21 cellular contexts compared by ENCODE assay signal in the genomic region with DNA sequence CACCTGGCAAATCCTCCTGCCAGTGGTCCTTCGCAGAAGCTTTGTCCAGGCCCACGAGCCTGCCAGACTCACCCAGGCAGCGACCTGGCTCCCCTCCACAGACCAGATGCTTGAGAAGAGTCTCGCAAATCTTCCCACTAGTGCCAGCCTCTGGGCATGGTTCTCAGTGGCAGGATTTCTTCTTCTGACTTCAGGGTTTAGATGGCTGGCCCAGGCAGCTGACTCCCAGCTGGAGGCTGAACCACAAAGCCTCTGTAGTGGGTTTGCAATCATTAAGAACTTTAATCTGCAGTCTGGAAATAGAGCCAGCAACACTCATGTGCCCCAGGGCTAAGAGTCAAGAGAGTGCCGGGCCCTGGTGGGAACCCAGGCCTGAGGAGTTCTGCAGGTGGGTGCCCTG.
DNase-seq lines count a peak whose midpoint lies in the region; ATAC-seq, FAIRE-seq and TF ChIP-seq lines count a peak whose summit lies in the region.
"Had no signal": no experiment of that assay in that cellular context is flagged by ENCODE, and none has a peak within 500 bp of the region (broad histone marks: within the 10 kb centered on the region; RNA-seq: fewer than 3 reads in every experiment).

No MANE protein-coding gene starts in this region.

- no peak overlapping the region for H4K91ac ChIP-seq in H1 (replicated peaks; ENCODE audit: insufficient read length, low read length)
- no peak overlapping the region for H4K91ac ChIP-seq in neuronal stem cell (ENCODE audit: low read depth, low read length, poor library complexity)

- TF ChIP-seq POLR2A in H1 (IDR thresholded peaks at IDR 0.05; ENCODE audit: control extremely low read depth in 1 of 2, low read depth in 2 of 2, low read length in 2 of 2): no peak

- no peaks in the 10 kb centered on the region for H3K79me2 ChIP-seq in H1 (ENCODE audit: control insufficient read depth in 1 of 2, insufficient read depth in 2 of 2, low read length in 2 of 2)

- H2BK15ac ChIP-seq in H1 (ENCODE audit: low read length) (no peak overlapping the region), neuronal stem cell (ENCODE audit: low read length) (peak overlapping the region; percentile 42)

- no peak overlapping the region for H4K8ac ChIP-seq in H1 (ENCODE audit: extremely low read depth, insufficient read depth, low read length)
- no peak overlapping the region for H4K8ac ChIP-seq in neuronal stem cell (ENCODE audit: low read depth, low read length)

- H3K9ac ChIP-seq in H1 (replicated peaks in 1 of 4; ENCODE audit: extremely low read depth in 1 of 4, low read depth in 3 of 4, low read length in 3 of 4) (no peak overlapping the region; a peak in 1 of 7 replicates), neuronal stem cell (ENCODE audit: low read depth, low read length, poor library complexity) (no peak overlapping the region)

- H3K79me1 ChIP-seq in H1 (ENCODE audit: low read depth, low read length): no peaks in the 10 kb centered on the region
- no peaks in the 10 kb centered on the region for H3K79me1 ChIP-seq in neuronal stem cell (ENCODE audit: low read depth, low read length)

- H2AK5ac ChIP-seq in H1 (ENCODE audit: low read depth, low read length): peak overlapping the region; percentile 47; the same call in 1 of the 2 replicates
- no peak overlapping the region for H2AK5ac ChIP-seq in neuronal stem cell (ENCODE audit: low read depth, low read length)

- no peak overlapping the region for H3K27ac Mint-ChIP-seq in activated CD4-positive, alpha-beta T cell treated with anti-CD3 and anti-CD28 coated beads for 36 hours
- H3K27ac Mint-ChIP-seq: activated CD4-positive, alpha-beta T cell treated with anti-CD3 and anti-CD28 coated beads, Interleukin-2, amount 10 ng/mL, durations not matched to agents 24 days and 14 days; activated naive CD8-positive, alpha-beta T cell treated with anti-CD3 and anti-CD28 coated beads, Interleukin-2, amount 50 U/mL, for 24 hours; natural killer cell; stimulated activated naive B cell treated with anti-CD40 and anti-IgM and Interleukin-4, amounts not matched to agents 10 μg/mL and 1 μg/mL and 100 μg/mL, for 72 hours had no signal

- no peak for FAIRE-seq in H1 (lab: Jason Lieb, UNC)

- H3K36me3 Mint-ChIP-seq in activated CD4-positive, alpha-beta T cell treated with anti-CD3 and anti-CD28 coated beads for 36 hours (ENCODE audit: low read depth): no peaks in the 10 kb centered on the region
- H3K36me3 Mint-ChIP-seq: natural killer cell had no signal

- H3K56ac ChIP-seq in H1 (replicated peaks; ENCODE audit: insufficient read length, low read depth, low read length): no peak overlapping the region

- no peak for ATAC-seq in GM19324 (IDR thresholded peaks at IDR 0.05; ENCODE audit: low FRiP score, unreplicated experiment)
- ATAC-seq in activated CD4-positive, alpha-beta T cell treated with anti-CD3 and anti-CD28 coated beads for 36 hours: no peak
- ATAC-seq: activated naive CD8-positive, alpha-beta T cell treated with anti-CD3 and anti-CD28 coated beads, Interleukin-2, amount 50 U/mL, for 24 hours; gastrocnemius medialis; natural killer cell; stimulated activated naive B cell treated with anti-CD40 and anti-IgM and Interleukin-4, amounts not matched to agents 10 μg/mL and 1 μg/mL and 100 μg/mL, for 72 hours had no signal

- H3K4me3 ChIP-seq in HEK293 (ENCODE audit: low read depth, low read length): no peak overlapping the region
- H3K4me3 ChIP-seq in H1 (ENCODE audit: extremely low read depth in 1 of 4, insufficient read depth in 2 of 4, low read depth in 3 of 4, low read length in 4 of 4): no peak overlapping the region
- no peak overlapping the region for H3K4me3 ChIP-seq in neuronal stem cell (ENCODE audit: low read length in 2 of 2)
- H3K4me3 ChIP-seq: cardiac muscle cell, dorsolateral prefrontal cortex, gastrocnemius medialis, testis had no signal

- intact Hi-C loops in activated CD4-positive, alpha-beta T cell treated with anti-CD3 and anti-CD28 coated beads for 36 hours (cut with DNase I, micrococcal nuclease): no loop called here

- H2BK20ac ChIP-seq in H1 (ENCODE audit: low read length): no peak overlapping the region

- H3K14ac ChIP-seq in H1 (ENCODE audit: insufficient read length) (no peak overlapping the region), neuronal stem cell (ENCODE audit: low read length) (no peak overlapping the region)

- no peak for TF ChIP-seq RAD21 in H1 (IDR thresholded peaks at IDR 0.05 in 1 of 2, conservative IDR thresholded peaks at IDR 0.05 in 1 of 2; ENCODE audit: low read depth in 2 of 2, low read length in 2 of 2)

- no peaks in the 10 kb centered on the region for H3K23me2 ChIP-seq in H1 (ENCODE audit: low read depth, low read length)

- H3K4me1 Mint-ChIP-seq in activated CD4-positive, alpha-beta T cell treated with anti-CD3 and anti-CD28 coated beads for 36 hours: no peaks in the 10 kb centered on the region
- H3K4me1 Mint-ChIP-seq: activated CD4-positive, alpha-beta T cell treated with anti-CD3 and anti-CD28 coated beads, Interleukin-2, amount 10 ng/mL, durations not matched to agents 24 days and 14 days; activated naive CD8-positive, alpha-beta T cell treated with anti-CD3 and anti-CD28 coated beads, Interleukin-2, amount 50 U/mL, for 24 hours; natural killer cell; stimulated activated naive B cell treated with anti-CD40 and anti-IgM and Interleukin-4, amounts not matched to agents 10 μg/mL and 1 μg/mL and 100 μg/mL, for 72 hours had no signal

- peaks cover 11% of the 10 kb centered on the region for H3K9me3 Mint-ChIP-seq in activated CD4-positive, alpha-beta T cell treated with anti-CD3 and anti-CD28 coated beads for 36 hours (ENCODE audit: low read depth)

- POLR2A ChIA-PET in HEK293 (lab: Yijun Ruan, JAX): interaction anchor here (0.6 kb wide), 1 partner anchor 85 kb away, joined by 7 read pairs; no protein-coding TSS in a partner anchor
- POLR2A ChIA-PET in H1 (lab: Charles Lee; ENCODE audit: partially characterized antibody): no interaction called here
- POLR2A ChIA-PET in activated CD4-positive, alpha-beta T cell treated with anti-CD3 and anti-CD28 coated beads for 36 hours (lab: Charles Lee): no interaction called here

- in situ Hi-C loops in Caki2 (cut with HindIII; ENCODE audit: low pct_unique_long_range_greater_than_20kb, low sequenced_read_pairs): no loop called here

- TF ChIP-seq EP300 in H1 (IDR thresholded peaks at IDR 0.05; ENCODE audit: borderline replicate concordance in 1 of 2, low read depth in 2 of 2, low read length in 2 of 2): no peak

- H3K4me1 ChIP-seq in HEK293 (ENCODE audit: control insufficient read depth, insufficient read depth, low read length) (peaks cover 45% of the 10 kb centered on the region), H1 (replicated peaks in 1 of 4; ENCODE audit: control insufficient read depth in 3 of 4, insufficient read depth in 4 of 4, low read length in 3 of 4) (peaks cover 0 to 9% (median 5%) of the 10 kb centered on the region in 4 experiments; a peak in 6 of 7 replicates), neuronal stem cell (ENCODE audit: control insufficient read depth in 2 of 2, insufficient read depth in 1 of 2, low read depth in 1 of 2, low read length in 2 of 2) (peaks cover 7 to 20% of the 10 kb centered on the region in 2 donors)
- H3K4me1 ChIP-seq: testis had no signal

- CTCF ChIA-PET in HEK293 (lab: Yijun Ruan, JAX) (interaction anchor here (1.0 to 2.2 kb wide), 4 partner anchors 9 to 191 kb away, joined by 3 to 5 read pairs (median 4); partner anchors contain the start of gene ICE1), H1 (lab: Charles Lee; ENCODE audit: partially characterized antibody) (interaction anchor here (0.8 to 2.1 kb wide), 2 partner anchors 13 to 38 kb away, joined by 3 to 8 read pairs; no protein-coding TSS in a partner anchor)
- CTCF ChIA-PET in activated CD4-positive, alpha-beta T cell treated with anti-CD3 and anti-CD28 coated beads for 36 hours (lab: Charles Lee): no interaction called here

- H3K4me2 ChIP-seq in H1 (ENCODE audit: insufficient read depth in 1 of 2, low read depth in 2 of 2, low read length in 2 of 2): no peak overlapping the region
- no peak overlapping the region for H3K4me2 ChIP-seq in neuronal stem cell (ENCODE audit: insufficient read depth, low read length, poor library complexity, severe bottlenecking)

- H3K27me3 Mint-ChIP-seq in activated CD4-positive, alpha-beta T cell treated with anti-CD3 and anti-CD28 coated beads for 36 hours: peaks cover 2% of the 10 kb centered on the region
- H3K27me3 Mint-ChIP-seq: activated CD4-positive, alpha-beta T cell treated with anti-CD3 and anti-CD28 coated beads, Interleukin-2, amount 10 ng/mL, durations not matched to agents 24 days and 14 days had no signal

- no peaks in the 10 kb centered on the region for H4K20me1 ChIP-seq in H1 (replicated peaks in 1 of 2; ENCODE audit: control insufficient read depth in 1 of 2, insufficient read depth in 2 of 2, low read length in 2 of 2)

- H3K36me3 ChIP-seq in HEK293 (ENCODE audit: control insufficient read depth in 2 of 2, insufficient read depth in 1 of 2, low read length in 2 of 2) (no peaks in the 10 kb centered on the region), H1 (ENCODE audit: control insufficient read depth in 2 of 4, insufficient read depth in 4 of 4, low read length in 3 of 4) (no peaks in the 10 kb centered on the region), neuronal stem cell (replicated peaks in 1 of 2; ENCODE audit: control insufficient read depth in 2 of 2, insufficient read depth in 2 of 2, low read length in 2 of 2) (no peaks in the 10 kb centered on the region)
- H3K36me3 ChIP-seq: cardiac muscle cell, gastrocnemius medialis had no signal

- H2BK12ac ChIP-seq in H1 (ENCODE audit: low read depth, low read length) (no peak overlapping the region), neuronal stem cell (ENCODE audit: low read length) (no peak overlapping the region)

- H3K27me3 ChIP-seq in H1 (replicated peaks in 1 of 4; ENCODE audit: control insufficient read depth in 3 of 4, extremely low read depth in 1 of 4, insufficient read depth in 3 of 4, low read length in 3 of 4) (no peaks in the 10 kb centered on the region), neuronal stem cell (ENCODE audit: control insufficient read depth in 3 of 3, insufficient read depth in 3 of 3, low read depth in 1 of 3, low read length in 3 of 3) (peaks cover 0 to 2% (median 0%) of the 10 kb centered on the region in 3 experiments)
- H3K27me3 ChIP-seq: cardiac muscle cell, dorsolateral prefrontal cortex, gastrocnemius medialis, testis had no signal

- H3K4ac ChIP-seq in H1 (replicated peaks; ENCODE audit: insufficient read length, low read depth, low read length) (no peak overlapping the region), neuronal stem cell (ENCODE audit: low read length) (no peak overlapping the region)

- no peak for TF ChIP-seq CTCF in HEK293 (tag by site-specific recombination; IDR thresholded peaks at IDR 0.05)
- no peak for TF ChIP-seq CTCF in H1 (IDR thresholded peaks at IDR 0.05; ENCODE audit: control extremely low read depth in 1 of 3, insufficient read depth in 1 of 3, low read depth in 1 of 3, low read length in 3 of 3)

- H3K23ac ChIP-seq in H1 (ENCODE audit: insufficient read length): no peak overlapping the region
- H3K23ac ChIP-seq in neuronal stem cell (ENCODE audit: low read depth, low read length, poor library complexity): no peak overlapping the region

- no peak overlapping the region for H3K4me3 Mint-ChIP-seq in activated CD4-positive, alpha-beta T cell treated with anti-CD3 and anti-CD28 coated beads for 36 hours
- H3K4me3 Mint-ChIP-seq: activated CD4-positive, alpha-beta T cell treated with anti-CD3 and anti-CD28 coated beads, Interleukin-2, amount 10 ng/mL, durations not matched to agents 24 days and 14 days; activated naive CD8-positive, alpha-beta T cell treated with anti-CD3 and anti-CD28 coated beads, Interleukin-2, amount 50 U/mL, for 24 hours; natural killer cell; stimulated activated naive B cell treated with anti-CD40 and anti-IgM and Interleukin-4, amounts not matched to agents 10 μg/mL and 1 μg/mL and 100 μg/mL, for 72 hours had no signal

- DNase-seq in Caki2 (ENCODE audit: low read depth) (peak; percentile 35), H1 (ENCODE audit: low read depth in 1 of 2, low spot score in 2 of 2) (no peak), neuronal stem cell (ENCODE audit: low spot score) (no peak), SW 1271 (lab: John Stamatoyannopoulos, UW) (no peak)
- DNase-seq in activated CD4-positive, alpha-beta T cell treated with anti-CD3 and anti-CD28 coated beads for 36 hours: no peak
- DNase-seq: activated CD4-positive, alpha-beta T cell treated with anti-CD3 and anti-CD28 coated beads, Interleukin-2, amount 10 ng/mL, durations not matched to agents 24 days and 14 days; activated effector memory CD4-positive, alpha-beta T cell treated with Interleukin-2 at 50 U/mL for 16 hours; activated naive CD8-positive, alpha-beta T cell treated with anti-CD3 and anti-CD28 coated beads, Interleukin-2, amount 50 U/mL, for 24 hours; dorsolateral prefrontal cortex; gastrocnemius medialis; mesenchymal stem cell; natural killer cell; posterior cingulate gyrus; SIG-M5; stimulated activated CD4-positive, alpha-beta T cell treated with anti-CD3 and anti-CD28 coated beads, Interleukin-2, amount 100 ng/mL, for 24 hours; stimulated activated naive B cell treated with anti-CD40 and anti-IgM and Interleukin-4, amounts not matched to agents 10 μg/mL and 1 μg/mL and 100 μg/mL, for 72 hours; testis had no signal

- H3K27ac ChIP-seq in HEK293 (ENCODE audit: extremely low read depth, low read depth, low read length): peak overlapping the region; percentile 60; the same call in 1 of the 2 replicates
- no peak overlapping the region for H3K27ac ChIP-seq in H1 (ENCODE audit: low read depth, low read length)
- H3K27ac ChIP-seq in neuronal stem cell (replicated peaks; ENCODE audit: low read length): no peak overlapping the region
- H3K27ac ChIP-seq: cardiac muscle cell, dorsolateral prefrontal cortex, epithelial cell of prostate, gastrocnemius medialis, testis had no signal

- H2BK5ac ChIP-seq in H1 (ENCODE audit: low read depth, low read length) (no peak overlapping the region), neuronal stem cell (ENCODE audit: low read length) (no peak overlapping the region)

- H2AFZ ChIP-seq in H1 (ENCODE audit: low read length) (no peak overlapping the region), neuronal stem cell (ENCODE audit: low read length) (no peak overlapping the region)

- no peak overlapping the region for H2BK120ac ChIP-seq in H1 (replicated peaks; ENCODE audit: low read depth, low read length)
- H2BK120ac ChIP-seq in neuronal stem cell (ENCODE audit: low read depth, low read length): no peak overlapping the region

- H4K5ac ChIP-seq in H1 (ENCODE audit: insufficient read length, low read depth, low read length): no peak overlapping the region

- H3K18ac ChIP-seq in H1 (ENCODE audit: extremely low read depth, low read length) (no peak overlapping the region), neuronal stem cell (ENCODE audit: low read length) (peak overlapping the region; percentile 44)

- WGBS in H1 (ENCODE audit: extremely low coverage in 1 of 2, insufficient coverage in 1 of 2, insufficient read length in 1 of 2, insufficient replicate concordance in 2 of 2, low coverage in 1 of 2, low lambda C conversion rate in 2 of 2, missing lambda C conversion rate in 1 of 2), 2 experiments: 86% methylated on average over 5 of the region's 5 CpGs; no CpG with 5 or more reads in 1 of the 2 experiments
- WGBS in neuronal stem cell (ENCODE audit: extremely low coverage in 2 of 2, insufficient read length in 2 of 2, insufficient replicate concordance in 1 of 2), 2 donors: no CpG with 5 or more reads among the region's 5 CpGs

- H3K9me3 ChIP-seq in HEK293 (ENCODE audit: control insufficient read depth, insufficient read depth, low read depth, low read length) (no peaks in the 10 kb centered on the region), H1 (ENCODE audit: insufficient read depth in 2 of 2, low read depth in 1 of 2, low read length in 1 of 2) (no peaks in the 10 kb centered on the region), neuronal stem cell (replicated peaks in 1 of 2; ENCODE audit: control insufficient read depth in 2 of 2, insufficient read depth in 1 of 2, low read depth in 1 of 2, low read length in 2 of 2) (no peaks in the 10 kb centered on the region)
- H3K9me3 ChIP-seq: gastrocnemius medialis, testis had no signal
